ENCODE assay signal across 19 cellular contexts in the genomic region with DNA sequence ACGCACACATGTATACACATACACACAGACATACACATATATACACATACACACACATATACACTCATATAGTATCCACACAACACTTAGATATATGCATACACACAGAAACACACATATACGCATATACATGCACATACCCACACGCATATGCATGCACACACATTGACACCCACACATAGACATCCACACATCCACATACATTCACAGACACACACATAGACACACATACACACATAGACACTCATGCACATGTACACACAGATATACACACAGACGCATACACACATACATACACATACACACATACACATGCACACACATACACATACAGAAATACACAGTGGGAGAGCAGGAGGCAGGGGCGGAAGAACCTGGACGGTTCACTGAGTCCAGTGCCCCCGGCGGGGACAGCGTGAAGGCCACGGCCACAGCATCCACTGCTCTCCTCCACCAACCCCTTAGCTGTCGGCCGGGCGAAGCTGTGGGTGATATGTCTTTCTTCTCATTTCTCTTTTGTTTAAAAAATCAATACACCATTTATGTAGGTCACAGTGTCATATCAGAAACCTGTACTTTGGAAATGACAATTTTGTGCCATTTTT. TPM values are rescaled to one million over a fixed set of nuclear protein-coding genes. Genes with fewer than 3 reads are reported as not detected.
DNase-seq lines count a peak whose midpoint lies in the region; FAIRE-seq and TF ChIP-seq lines count a peak whose summit lies in the region.
"Had no signal": no experiment of that assay in that cellular context is flagged by ENCODE, and none has a peak within 500 bp of the region (broad histone marks: within the 10 kb centered on the region; RNA-seq: fewer than 3 reads in every experiment).

No MANE protein-coding gene starts in this region.

- no peaks in the 10 kb centered on the region for H4K20me1 ChIP-seq in H9 (ENCODE audit: control insufficient read depth, insufficient read depth, insufficient read length)
- H4K20me1 ChIP-seq: BLaER1 had no signal

- no peak overlapping the region for H2BK20ac ChIP-seq in H9 (ENCODE audit: low read depth, low read length, poor library complexity, severe bottlenecking)

- H3K36me3 Mint-ChIP-seq in H9 (ENCODE audit: insufficient read depth in 1 of 3, low read depth in 3 of 3) = no peaks in the 10 kb centered on the region
- no peaks in the 10 kb centered on the region for H3K36me3 Mint-ChIP-seq in endothelial cell (ENCODE audit: low read depth, unreplicated experiment)
- H3K36me3 Mint-ChIP-seq: CD14-positive monocyte; CD4-positive, alpha-beta memory T cell; IgD-negative memory B cell had no signal

- H2BK5ac ChIP-seq in H9 (ENCODE audit: insufficient read length, low read length) = no peak overlapping the region

- no peaks in the 10 kb centered on the region for H3K27me3 ChIP-seq in H9 (ENCODE audit: insufficient read depth, low read length)
- H3K27me3 ChIP-seq in bronchial epithelial cell (ENCODE audit: control insufficient read depth, insufficient read depth, low read length) = peaks cover 3% of the 10 kb centered on the region
- H3K27me3 ChIP-seq in thyroid gland = no peaks in the 10 kb centered on the region
- H3K27me3 ChIP-seq: BLaER1 had no signal

- H3K79me1 ChIP-seq in H9 (ENCODE audit: insufficient read depth, low read depth, low read length, poor library complexity, severe bottlenecking) = no peaks in the 10 kb centered on the region

- TF ChIP-seq POLR2A in thyroid gland (IDR thresholded peaks at IDR 0.05) = no peak

- H2AK5ac ChIP-seq in H9 (ENCODE audit: insufficient read length, low read length) = no peak overlapping the region

- H3K79me2 ChIP-seq in H9 (ENCODE audit: insufficient read depth, low read length) = no peaks in the 10 kb centered on the region

- TF ChIP-seq CTCF in H9 (conservative IDR thresholded peaks at IDR 0.05) (no peak), bronchial epithelial cell (IDR thresholded peaks at IDR 0.05; ENCODE audit: insufficient read depth, low read length, severe bottlenecking) (no peak), thyroid gland (IDR thresholded peaks at IDR 0.05) (no peak), endothelial cell (IDR thresholded peaks at IDR 0.05; ENCODE audit: unreplicated experiment) (no peak)

- FAIRE-seq in bronchial epithelial cell (lab: Jason Lieb, UNC) = peak; percentile 75
- peak; percentile 90 for FAIRE-seq in urothelium cell line (lab: Jason Lieb, UNC)
- FAIRE-seq: A549, GM19239, HepG2 had no signal

- H3K23me2 ChIP-seq in H9 (ENCODE audit: insufficient read length, low read depth, low read length, poor library complexity, severe bottlenecking) = no peaks in the 10 kb centered on the region

- no peak overlapping the region for H3K4me3 ChIP-seq in bronchial epithelial cell (ENCODE audit: low read depth, low read length)
- no peak overlapping the region for H3K4me3 ChIP-seq in thyroid gland (replicated peaks in 1 of 3)
- H3K4me3 ChIP-seq: A549, BLaER1 had no signal

- no peak overlapping the region for H3K56ac ChIP-seq in H9 (ENCODE audit: insufficient read length, low read depth, low read length)

- WGBS in H9 (ENCODE audit: extremely low coverage, insufficient read length, low lambda C conversion rate) = no CpG with 5 or more reads among the region's 13 CpGs
- WGBS in thyroid gland, 2 donors = 89 to 90% methylated on average over 13 of the region's 13 CpGs

- H3K27ac Mint-ChIP-seq in H9 = no peak overlapping the region; a peak in 1 of 7 replicates
- H3K27ac Mint-ChIP-seq in endothelial cell (ENCODE audit: unreplicated experiment) = no peak overlapping the region
- H3K27ac Mint-ChIP-seq: CD14-positive monocyte; CD4-positive, alpha-beta memory T cell; IgD-negative memory B cell had no signal

- no peak overlapping the region for H4K91ac ChIP-seq in H9 (ENCODE audit: insufficient read length, low read depth, low read length)

- peaks cover 0 to 7% of the 10 kb centered on the region in 2 experiments; a peak in 2 of 4 replicates for H3K4me1 Mint-ChIP-seq in H9
- H3K4me1 Mint-ChIP-seq in endothelial cell (ENCODE audit: unreplicated experiment) = no peaks in the 10 kb centered on the region
- H3K4me1 Mint-ChIP-seq: CD4-positive, alpha-beta memory T cell; IgD-negative memory B cell had no signal

- H3K14ac ChIP-seq in H9 (ENCODE audit: insufficient read depth, low read length) = no peak overlapping the region

- H2AFZ ChIP-seq in H9 (ENCODE audit: low read length) = no peak overlapping the region

- DNase-seq in H9 (no peak), NCI-H2227 (lab: John Stamatoyannopoulos, UW; ENCODE audit: unreplicated experiment) (peak; percentile 74), bronchial epithelial cell (ENCODE audit: low read depth) (no peak), urothelium cell line (ENCODE audit: low spot score) (no peak), thyroid gland (no peak), globus pallidus (ENCODE audit: low spot score) (no peak), endothelial cell (ENCODE audit: low spot score) (no peak)
- DNase-seq: CD4-positive, alpha-beta memory T cell; DMS79 treated with DMSO at 0.1 percent for 48 hours; GF-D8; HCEC 1CT; KG1 had no signal

- no peak overlapping the region for H2BK120ac ChIP-seq in H9 (ENCODE audit: low read depth, low read length, poor library complexity, severe bottlenecking)

- H4K5ac ChIP-seq in H9 (ENCODE audit: insufficient read length, low read depth, low read length) = no peak overlapping the region

- peaks cover 17% of the 10 kb centered on the region for H3K27me3 Mint-ChIP-seq in H9 (ENCODE audit: low read depth)
- H3K27me3 Mint-ChIP-seq in endothelial cell (ENCODE audit: unreplicated experiment) = peaks cover 6% of the 10 kb centered on the region

- H3K27ac ChIP-seq in H9 (ENCODE audit: insufficient read length, low read depth, low read length) (no peak overlapping the region), thyroid gland (no peak overlapping the region)
- H3K27ac ChIP-seq: A549, BLaER1 had no signal

- H3K9ac ChIP-seq in H9 (ENCODE audit: extremely low read depth, insufficient read length, low read length) = no peak overlapping the region
- H3K9ac ChIP-seq: BLaER1 had no signal

- no peak overlapping the region for H3K4ac ChIP-seq in H9 (ENCODE audit: low read depth, low read length)

- H3K9me3 ChIP-seq in H9 (ENCODE audit: control insufficient read depth, low read depth, low read length) (no peaks in the 10 kb centered on the region), thyroid gland (no peaks in the 10 kb centered on the region)
- H3K9me3 ChIP-seq: A549, BLaER1 had no signal

- H3K23ac ChIP-seq in H9 (ENCODE audit: insufficient read length, low read depth, low read length) = peak overlapping the region; percentile 60

- intact Hi-C loops in thyroid gland (cut with DNase I) = no loop called here

- no peak overlapping the region for H4K8ac ChIP-seq in H9 (replicated peaks; ENCODE audit: insufficient read length, low read depth, low read length)

- H3K4me1 ChIP-seq in H9 (ENCODE audit: insufficient read depth, low read length) (no peaks in the 10 kb centered on the region), thyroid gland (no peaks in the 10 kb centered on the region)
- H3K4me1 ChIP-seq: A549 had no signal

- H2BK12ac ChIP-seq in H9 (ENCODE audit: insufficient read length, low read depth, low read length) = no peak overlapping the region

- no peak overlapping the region for H2BK15ac ChIP-seq in H9 (ENCODE audit: low read depth, low read length)

- H3K36me3 ChIP-seq in bronchial epithelial cell (ENCODE audit: control insufficient read depth, insufficient read depth, low read length) (no peaks in the 10 kb centered on the region), thyroid gland (no peaks in the 10 kb centered on the region)
- H3K36me3 ChIP-seq: BLaER1 had no signal

- H3K18ac ChIP-seq in H9 (ENCODE audit: insufficient read length, low read depth, low read length) = no peak overlapping the region

- H3T11ph ChIP-seq in H9 (ENCODE audit: low read length) = no peak overlapping the region

- H3K9me3 Mint-ChIP-seq in H9 = no peaks in the 10 kb centered on the region
- no peaks in the 10 kb centered on the region for H3K9me3 Mint-ChIP-seq in endothelial cell (ENCODE audit: unreplicated experiment)
- H3K9me3 Mint-ChIP-seq: IgD-negative memory B cell had no signal

- no peak overlapping the region for H3K4me2 ChIP-seq in H9 (ENCODE audit: insufficient read depth, insufficient read length, low read length)
- H3K4me2 ChIP-seq: A549, BLaER1 had no signal

- H3K4me3 Mint-ChIP-seq in H9 (no peak overlapping the region), endothelial cell (ENCODE audit: unreplicated experiment) (no peak overlapping the region)
- H3K4me3 Mint-ChIP-seq: CD14-positive monocyte; CD4-positive, alpha-beta memory T cell; IgD-negative memory B cell had no signal

RNA-seq across cellular contexts. Expression of a gene that starts 2.8 kb away (rescaled TPM):
- total RNA-seq in H9 (2021) (not detected in 2 replicates), bronchial epithelial cell (not detected in 2 replicates), thyroid gland (100 to 1,000 TPM in 3 of 4 donors, 10 to 100 TPM in 1; 83.4 to 258 (median 146) TPM), endothelial cell (ENCODE audit: unreplicated experiment) (not detected)
- total RNA-seq: H4, HepG2 had no signal

RNA-seq across cellular contexts. Expression of a gene that starts 6.8 kb away (rescaled TPM):
- total RNA-seq in H9 (2021) (not detected in 2 replicates), bronchial epithelial cell (not detected in 2 replicates), thyroid gland (100 to 1,000 TPM in 1 of 4 donors, 10 to 100 TPM in 3; 36.0 to 111 (median 69.5) TPM), endothelial cell (ENCODE audit: unreplicated experiment) (not detected)
- total RNA-seq: H4, HepG2 had no signal

RNA-seq across cellular contexts. Expression of a gene that starts 13.8 kb away (rescaled TPM):
- total RNA-seq in H9 (2021) = not detected in 2 replicates
- total RNA-seq in bronchial epithelial cell = not detected in 2 replicates
- total RNA-seq in thyroid gland = 100 to 1,000 TPM in 1 of 4 donors, 10 to 100 TPM in 3; 38.9 to 120 (median 65.3) TPM
- total RNA-seq in endothelial cell (ENCODE audit: unreplicated experiment) = not detected
- total RNA-seq: H4, HepG2 had no signal

Comparison
In these comparisons a context has a peak if more than half of its experiments do, and no peak if none do; other contexts are left out.
1. RNA of a gene that starts 2.8 kb away (total RNA-seq): 83.4 to 258 TPM in thyroid gland; not detected in H9, not detected in bronchial epithelial cell and not detected in endothelial cell (single experiment); every median in the first group is over 10 times any median in the second.
2. RNA of a gene that starts 6.8 kb away (total RNA-seq): 36.0 to 111 TPM in thyroid gland; not detected in H9, not detected in bronchial epithelial cell and not detected in endothelial cell (single experiment); every median in the first group is over 10 times any median in the second.
3. RNA of a gene that starts 13.8 kb away (total RNA-seq): 38.9 to 120 TPM in thyroid gland; not detected in H9, not detected in bronchial epithelial cell and not detected in endothelial cell (single experiment); every median in the first group is over 10 times any median in the second.